In genomic region chr11:93988912-93989311, GRCh38 we compare ENCODE assay signal across 8 cellular contexts. TPM values are rescaled to one million over a fixed set of nuclear protein-coding genes. Genes with fewer than 3 reads are reported as not detected.
"Had no signal": no experiment of that assay in that cellular context is flagged by ENCODE, and none has a peak within 500 bp of the region (broad histone marks: within the 10 kb centered on the region; RNA-seq: fewer than 3 reads in every experiment).

No MANE protein-coding gene starts in this region.

- DNase-seq: H7, HFFc6, KG1 had no signal

- H3K4me3 ChIP-seq: GM23338, HAP-1 had no signal

- FAIRE-seq: HepG2 had no signal

- H3K4me2 ChIP-seq: GM23338 had no signal

- H3K36me3 ChIP-seq: HAP-1 had no signal

- H2AFZ ChIP-seq: GM23338 had no signal

- H3K27ac ChIP-seq: HL-60 had no signal

- H3K9me3 ChIP-seq: HAP-1 had no signal

- H3K4me1 ChIP-seq: HAP-1 had no signal

RNA-seq across cellular contexts. Expression of gene HEPHL1, which starts 32.2 kb away (rescaled TPM):
- total RNA-seq: H4, H7, HFFc6 had no signal
